6 cellular contexts compared by ENCODE assay signal in the genomic region with DNA sequence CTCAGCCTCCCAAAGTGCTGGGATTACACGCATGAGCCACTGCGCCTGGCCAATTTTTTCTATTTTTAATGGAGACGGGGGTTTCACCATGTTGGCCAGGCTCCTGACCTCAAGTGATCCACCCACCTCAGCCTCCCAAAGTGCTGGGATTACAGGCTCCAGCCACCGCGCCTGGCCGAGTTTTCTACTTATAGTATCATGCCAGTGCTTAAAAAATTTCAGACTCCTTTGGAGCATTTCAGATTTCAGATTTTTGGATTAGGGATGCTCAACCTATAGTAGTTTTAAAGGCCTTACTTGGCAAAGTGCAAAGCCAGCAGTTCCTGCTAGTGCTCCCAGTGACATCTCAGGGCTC. TPM values are rescaled to one million over a fixed set of nuclear protein-coding genes. Genes with fewer than 3 reads are reported as not detected.
A peak's percentile ranks its signal among the peaks of the same experiment; 100 is the strongest.
DNase-seq lines count a peak whose midpoint lies in the region; ATAC-seq, FAIRE-seq and TF ChIP-seq lines count a peak whose summit lies in the region.
"Not testable (repeated sequence)": the region's sequence is repeated elsewhere in the genome, so short reads cannot be mapped to it uniquely, and the experiment has no call there.

No MANE protein-coding gene starts in this region.

- BruUV-seq in GM12878 (replicated peaks; lab: Mats Ljungman, UMichigan), result TSS peak; percentile 21

- in situ Hi-C loops in GM12878 (cut with MboI), result not testable (repeated sequence)

- peaks cover 13% of the 10 kb centered on the region for H3K79me2 ChIP-seq in GM12878 (ENCODE audit: control insufficient read depth, insufficient read depth, low read length)
- peaks cover 42% of the 10 kb centered on the region for H3K79me2 ChIP-seq in neural progenitor cell (ENCODE audit: low read depth)

- TF ChIP-seq CTCF in CD14-positive monocyte (IDR thresholded peaks at IDR 0.05); RWPE2 (IDR thresholded peaks at IDR 0.05; ENCODE audit: poor library complexity, severe bottlenecking); GM12878 (IDR thresholded peaks at IDR 0.05 in 2 of 3, conservative IDR thresholded peaks at IDR 0.05 in 1 of 3; ENCODE audit: control insufficient read depth in 2 of 3, extremely low read depth in 1 of 3, insufficient read depth in 1 of 3, low read depth in 3 of 3, low read length in 3 of 3); neural progenitor cell (IDR thresholded peaks at IDR 0.05): not testable (repeated sequence)

- not testable (repeated sequence) for ATAC-seq in RWPE2 (ENCODE audit: low read depth); GM12878; left cardiac atrium; stimulated activated effector memory CD8-positive, alpha-beta T cell treated with anti-CD3 and anti-CD28 coated beads, Interleukin-12 subunit alpha, Interleukin-12 subunit beta, amount 100 ng/mL, for 72 hours

- not testable (repeated sequence) for H2AFZ ChIP-seq in GM12878 (ENCODE audit: control insufficient read depth, low read depth, low read length); neural progenitor cell (replicated peaks)

- RAD21 ChIA-PET in GM12878 (lab: Charles Lee; ENCODE audit: unreplicated experiment), result not testable (repeated sequence)

- TF ChIP-seq EP300 in GM12878 (IDR thresholded peaks at IDR 0.05; ENCODE audit: borderline replicate concordance in 1 of 2, control insufficient read depth in 1 of 2, low read depth in 2 of 2, low read length in 2 of 2), result not testable (repeated sequence)

- peaks cover 35% of the 10 kb centered on the region for H3K36me3 ChIP-seq in RWPE2 (ENCODE audit: low read depth)
- H3K36me3 ChIP-seq in GM12878 (ENCODE audit: control insufficient read depth in 2 of 2, insufficient read depth in 2 of 2, low read length in 1 of 2), result peaks cover 9 to 21% of the 10 kb centered on the region in 2 experiments
- not testable (repeated sequence) for H3K36me3 ChIP-seq in neural progenitor cell

- DNase-seq in CD14-positive monocyte (ENCODE audit: low spot score) (peak; percentile 35), RWPE2 (ENCODE audit: low spot score) (peak; percentile 22), left cardiac atrium (peak; percentile 1)
- not testable (repeated sequence) for DNase-seq in GM12878 (ENCODE audit: low read depth, low spot score); neural progenitor cell (ENCODE audit: low spot score); stimulated activated effector memory CD8-positive, alpha-beta T cell treated with anti-CD3 and anti-CD28 coated beads, Interleukin-12 subunit alpha, Interleukin-12 subunit beta, amount 100 ng/mL, for 72 hours (ENCODE audit: low spot score in 2 of 2)

- not testable (repeated sequence) for H4K20me1 ChIP-seq in GM12878 (ENCODE audit: control insufficient read depth, insufficient read depth)
- H4K20me1 ChIP-seq in neural progenitor cell (ENCODE audit: low read depth), result peaks cover 29% of the 10 kb centered on the region

- H3K4me3 ChIP-seq in RWPE2 (ENCODE audit: severe bottlenecking); GM12878; neural progenitor cell: not testable (repeated sequence)

- not testable (repeated sequence) for H3K9me3 Mint-ChIP-seq in CD14-positive monocyte; neural progenitor cell; stimulated activated effector memory CD8-positive, alpha-beta T cell treated with anti-CD3 and anti-CD28 coated beads, Interleukin-12 subunit alpha, Interleukin-12 subunit beta, amount 100 ng/mL, for 72 hours

- 96% methylated on average over 6 of the region's 6 CpGs for WGBS in GM12878 (ENCODE audit: insufficient coverage, insufficient replicate concordance, low lambda C conversion rate, missing lambda C conversion rate)

- H3K36me3 Mint-ChIP-seq in CD14-positive monocyte, result peaks cover 0 to 31% of the 10 kb centered on the region in 2 donors
- peaks cover 14% of the 10 kb centered on the region for H3K36me3 Mint-ChIP-seq in neural progenitor cell
- H3K36me3 Mint-ChIP-seq in stimulated activated effector memory CD8-positive, alpha-beta T cell treated with anti-CD3 and anti-CD28 coated beads, Interleukin-12 subunit alpha, Interleukin-12 subunit beta, amount 100 ng/mL, for 72 hours, result peaks cover 19% of the 10 kb centered on the region

- H3K27ac ChIP-seq in RWPE2 (ENCODE audit: poor library complexity, severe bottlenecking); GM12878 (ENCODE audit: control insufficient read depth, insufficient read depth); neural progenitor cell: not testable (repeated sequence)

- intact Hi-C loops in CD14-positive monocyte (cut with micrococcal nuclease); GM12878 (cut with micrococcal nuclease; ENCODE audit: unreplicated experiment); left cardiac atrium (cut with DNase I): not testable (repeated sequence)

- not testable (repeated sequence) for H3K9ac ChIP-seq in GM12878 (ENCODE audit: control insufficient read depth, insufficient read depth, low read length); neural progenitor cell

- H3K4me1 ChIP-seq in RWPE2 (ENCODE audit: insufficient read depth, poor library complexity, severe bottlenecking); neural progenitor cell: not testable (repeated sequence)
- H3K4me1 ChIP-seq in GM12878 (ENCODE audit: control insufficient read depth, insufficient read depth, low read length), result peaks cover 20% of the 10 kb centered on the region

- not testable (repeated sequence) for H3K27me3 ChIP-seq in RWPE2 (ENCODE audit: insufficient read depth, poor library complexity, severe bottlenecking); GM12878 (replicated peaks in 1 of 2; ENCODE audit: control insufficient read depth in 2 of 2, insufficient read depth in 2 of 2, low read length in 1 of 2); neural progenitor cell

- CTCF ChIA-PET in GM12878 (lab: Yijun Ruan, JAX), result not testable (repeated sequence)

- not testable (repeated sequence) for FAIRE-seq in GM12878 (lab: Jason Lieb, UNC)

- H3F3A ChIP-seq in neural progenitor cell (ENCODE audit: low read depth), result not testable (repeated sequence)

- not testable (repeated sequence) for H3K4me3 Mint-ChIP-seq in CD14-positive monocyte; neural progenitor cell; stimulated activated effector memory CD8-positive, alpha-beta T cell treated with anti-CD3 and anti-CD28 coated beads, Interleukin-12 subunit alpha, Interleukin-12 subunit beta, amount 100 ng/mL, for 72 hours

- peaks cover 41% of the 10 kb centered on the region for H3K4me1 Mint-ChIP-seq in CD14-positive monocyte
- not testable (repeated sequence) for H3K4me1 Mint-ChIP-seq in neural progenitor cell
- peaks cover 22% of the 10 kb centered on the region for H3K4me1 Mint-ChIP-seq in stimulated activated effector memory CD8-positive, alpha-beta T cell treated with anti-CD3 and anti-CD28 coated beads, Interleukin-12 subunit alpha, Interleukin-12 subunit beta, amount 100 ng/mL, for 72 hours

- H3K27ac Mint-ChIP-seq in CD14-positive monocyte, result not testable (repeated sequence)
- H3K27ac Mint-ChIP-seq in neural progenitor cell, result peak overlapping the region; percentile 51
- H3K27ac Mint-ChIP-seq in stimulated activated effector memory CD8-positive, alpha-beta T cell treated with anti-CD3 and anti-CD28 coated beads, Interleukin-12 subunit alpha, Interleukin-12 subunit beta, amount 100 ng/mL, for 72 hours, result peak overlapping the region; percentile 61

- POLR2A ChIA-PET in GM12878 (lab: Charles Lee), result not testable (repeated sequence)

- H3K9me3 ChIP-seq in RWPE2 (ENCODE audit: severe bottlenecking); GM12878 (replicated peaks; ENCODE audit: control insufficient read depth, insufficient read depth, low read length); neural progenitor cell (ENCODE audit: low read depth): not testable (repeated sequence)

- SMC1A ChIA-PET in GM12878 (lab: Charles Lee; ENCODE audit: uncharacterized antibody, unreplicated experiment), result not testable (repeated sequence)

- not testable (repeated sequence) for H3K4me2 ChIP-seq in GM12878 (ENCODE audit: control insufficient read depth, insufficient read depth); neural progenitor cell

- not testable (repeated sequence) for TF ChIP-seq RAD21 in GM12878 (IDR thresholded peaks at IDR 0.05; ENCODE audit: insufficient read depth, low read depth, low read length)

- not testable (repeated sequence) for TF ChIP-seq POLR2A in GM12878 (IDR thresholded peaks at IDR 0.05; ENCODE audit: low read depth, low read length)

- not testable (repeated sequence) for H3K27me3 Mint-ChIP-seq in CD14-positive monocyte (ENCODE audit: low read depth in 3 of 3); neural progenitor cell (ENCODE audit: insufficient read depth, low read depth)

RNA-seq across cellular contexts. Expression of gene CALML4, which starts 8.3 kb away (rescaled TPM):
- polyA plus RNA-seq in CD14-positive monocyte, result 10 to 100 TPM; 38.8 to 44.5 TPM
- total RNA-seq in GM12878 (2013; cell fraction: nucleolus; rRNA removed), result 21.2 and 21.8 TPM in 2 replicates
- total RNA-seq in GM12878 (2014; rRNA removed), result 5.5 TPM in 2 replicates
- 10.3 and 10.4 TPM in 2 replicates for total RNA-seq in GM12878 (2014; rRNA removed; fragmentation: Illumina TruSeq; extraction: Trizol)
- total RNA-seq in GM12878 (2021), result 4.0 and 4.8 TPM in 2 replicates
- 3.4 TPM for polyA plus RNA-seq in GM12878 (2011; ENCODE audit: low read depth)
- polyA plus RNA-seq in GM12878 (2011; rRNA removed), result 5.2 and 9.0 TPM in 2 replicates
- 0.66 and 1.0 TPM in 2 replicates for polyA plus RNA-seq in GM12878 (2011; cell fraction: cytosol; rRNA removed)
- 8.3 and 14.5 TPM in 2 replicates for polyA plus RNA-seq in GM12878 (2011; cell fraction: nucleus; rRNA removed)
- polyA plus RNA-seq in GM12878 (2012), result 2.9 and 6.9 TPM in 2 replicates
- 15.9 and 18.1 TPM in 2 replicates for polyA plus RNA-seq in GM12878 (2014; fragmentation: Illumina TruSeq; extraction: Trizol)
- polyA plus RNA-seq in GM12878 (2014; fragmentation: Nextera tagmentation; extraction: Ambion mirVana), result 1 to 10 TPM; 1.7 to 4.0 TPM
- polyA plus RNA-seq in GM12878 (2014; rRNA removed), result 11.5 and 12.2 TPM in 2 replicates
- polyA plus RNA-seq in GM12878 (2016; fragmentation: Nextera tagmentation; extraction: Ambion mirVana), result 1 to 10 TPM; 3.6 to 4.9 TPM
- 0.98 and 1.6 TPM in 2 replicates for polyA minus RNA-seq in GM12878 (2011; rRNA and poly(A)+ RNA removed)
- not detected in 2 replicates for polyA minus RNA-seq in GM12878 (2011; cell fraction: cytosol; rRNA and poly(A)+ RNA removed)
- polyA minus RNA-seq in GM12878 (2011; cell fraction: nucleus; rRNA and poly(A)+ RNA removed), result 1.5 and 5.4 TPM in 2 replicates
- total RNA-seq in left cardiac atrium, result 1 to 10 TPM; 3.7 to 4.3 TPM
- total RNA-seq in neural progenitor cell (ENCODE audit: low replicate concordance), result 9.0 and 22.7 TPM in 2 replicates

RNA-seq across cellular contexts. Expression of gene CLN6, which starts 16.1 kb away (rescaled TPM):
- polyA plus RNA-seq in CD14-positive monocyte (1 to 10 TPM; 3.4 to 4.2 TPM), GM12878 (2011; rRNA removed) (21.0 and 53.8 TPM in 2 replicates), GM12878 (2014; fragmentation: Illumina TruSeq; extraction: Trizol) (40.5 and 52.1 TPM in 2 replicates), GM12878 (2014; fragmentation: Nextera tagmentation; extraction: Ambion mirVana) (1 to 10 TPM in 1 of 2 experiments, under 1 TPM in 1; 0.74 to 1.4 TPM), GM12878 (2014; rRNA removed) (69.0 and 72.0 TPM in 2 replicates), GM12878 (2016; fragmentation: Nextera tagmentation; extraction: Ambion mirVana) (10 to 100 TPM; 16.3 to 19.6 TPM)
- 93.0 and 108 TPM in 2 replicates for total RNA-seq in GM12878 (2013; cell fraction: nucleolus; rRNA removed)
- total RNA-seq in GM12878 (2014; rRNA removed) (31.1 and 37.1 TPM in 2 replicates), GM12878 (2014; rRNA removed; fragmentation: Illumina TruSeq; extraction: Trizol) (27.3 and 29.4 TPM in 2 replicates), GM12878 (2021) (63.5 and 63.7 TPM in 2 replicates), left cardiac atrium (10 to 100 TPM; 10.7 to 12.3 TPM), neural progenitor cell (ENCODE audit: low replicate concordance) (24.4 and 41.9 TPM in 2 replicates)
- 17.2 TPM for polyA plus RNA-seq in GM12878 (2011; ENCODE audit: low read depth)
- 68.3 and 86.8 TPM in 2 replicates for polyA plus RNA-seq in GM12878 (2011; cell fraction: cytosol; rRNA removed)
- 59.7 and 73.1 TPM in 2 replicates for polyA plus RNA-seq in GM12878 (2011; cell fraction: nucleus; rRNA removed)
- 30.2 and 31.2 TPM in 2 replicates for polyA plus RNA-seq in GM12878 (2012)
- polyA minus RNA-seq in GM12878 (2011; rRNA and poly(A)+ RNA removed), result 127 and 131 TPM in 2 replicates
- polyA minus RNA-seq in GM12878 (2011; cell fraction: cytosol; rRNA and poly(A)+ RNA removed), result 34.1 and 34.6 TPM in 2 replicates
- polyA minus RNA-seq in GM12878 (2011; cell fraction: nucleus; rRNA and poly(A)+ RNA removed), result 28.4 and 72.4 TPM in 2 replicates
